In the genomic region with DNA sequence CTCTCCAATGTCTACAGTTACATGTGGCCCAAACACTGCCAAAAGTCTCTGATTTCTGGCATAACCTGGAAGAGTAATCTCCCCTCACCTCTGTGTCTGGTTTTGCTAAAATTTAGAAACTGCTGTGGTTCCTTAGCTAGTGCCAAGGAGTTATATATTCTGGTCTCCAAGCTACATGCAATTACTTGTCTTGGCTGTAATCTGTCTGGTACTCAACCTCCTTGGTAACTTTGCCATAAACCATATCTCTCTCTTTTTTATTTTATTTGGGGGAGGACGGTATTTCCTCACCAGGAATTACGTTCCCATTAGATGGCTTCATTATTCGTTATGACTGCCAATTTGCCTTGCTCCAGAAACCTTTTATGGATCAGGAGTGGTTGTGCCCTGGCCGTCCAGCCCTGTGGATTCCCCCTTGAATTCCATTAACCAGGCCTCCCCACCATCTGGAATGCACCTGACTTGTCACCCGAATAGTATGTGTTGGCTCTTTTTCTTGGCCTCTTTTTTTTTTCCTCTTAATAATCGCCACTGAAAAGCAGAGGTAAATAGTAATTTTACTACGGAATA, we compare ENCODE assay signal across 27 cellular contexts.
DNase-seq lines count a peak whose midpoint lies in the region; ATAC-seq, FAIRE-seq and TF ChIP-seq lines count a peak whose summit lies in the region.
"Had no signal": no experiment of that assay in that cellular context is flagged by ENCODE, and none has a peak within 500 bp of the region (broad histone marks: within the 10 kb centered on the region; RNA-seq: fewer than 3 reads in every experiment).

No MANE protein-coding gene starts in this region.

- H3K36me3 ChIP-seq in bronchial epithelial cell (ENCODE audit: control insufficient read depth, insufficient read depth, low read length) (no peaks in the 10 kb centered on the region), Caco-2 (ENCODE audit: control insufficient read depth, insufficient read depth, low read length) (no peaks in the 10 kb centered on the region)
- H3K36me3 ChIP-seq: vagina had no signal

- H3K9me3 Mint-ChIP-seq in nephron = no peaks in the 10 kb centered on the region
- H3K9me3 Mint-ChIP-seq in activated CD4-positive, alpha-beta T cell treated with anti-CD3 and anti-CD28 coated beads, Interleukin-2, amount 10 ng/mL, durations not matched to agents 7 days and 5 days = peaks cover 6% of the 10 kb centered on the region
- H3K9me3 Mint-ChIP-seq in Caco-2 (ENCODE audit: unreplicated experiment) = no peaks in the 10 kb centered on the region
- H3K9me3 Mint-ChIP-seq: activated CD4-positive, alpha-beta memory T cell treated with anti-CD3 and anti-CD28 coated beads for 36 hours; CD8-positive, alpha-beta T cell; dendritic cell treated with granulocyte-macrophage colony-stimulating factor and Interleukin-4, amounts not matched to agents 40 ng/mL and 50 ng/mL, for 4 days; memory B cell; T-cell had no signal

- peak overlapping the region; percentile 22 to 80 (median 52) for H3K27ac Mint-ChIP-seq in nephron
- H3K27ac Mint-ChIP-seq in activated CD4-positive, alpha-beta T cell treated with anti-CD3 and anti-CD28 coated beads, Interleukin-2, amount 10 ng/mL, durations not matched to agents 7 days and 5 days = no peak overlapping the region
- H3K27ac Mint-ChIP-seq in Caco-2 (ENCODE audit: unreplicated experiment) = no peak overlapping the region
- H3K27ac Mint-ChIP-seq: activated CD4-positive, alpha-beta memory T cell treated with anti-CD3 and anti-CD28 coated beads for 36 hours; CD8-positive, alpha-beta T cell; dendritic cell treated with granulocyte-macrophage colony-stimulating factor and Interleukin-4, amounts not matched to agents 40 ng/mL and 50 ng/mL, for 4 days; memory B cell; T-cell had no signal

- H3K27me3 ChIP-seq in bronchial epithelial cell (ENCODE audit: control insufficient read depth, insufficient read depth, low read length) (no peaks in the 10 kb centered on the region), Caco-2 (replicated peaks; ENCODE audit: control insufficient read depth, insufficient read depth, low read length) (no peaks in the 10 kb centered on the region)
- H3K27me3 ChIP-seq: vagina had no signal

- H3K4me3 Mint-ChIP-seq in nephron = peak overlapping the region in 1 of 3 experiments; percentile 3
- H3K4me3 Mint-ChIP-seq in activated CD4-positive, alpha-beta T cell treated with anti-CD3 and anti-CD28 coated beads, Interleukin-2, amount 10 ng/mL, durations not matched to agents 7 days and 5 days = no peak overlapping the region
- no peak overlapping the region for H3K4me3 Mint-ChIP-seq in Caco-2 (ENCODE audit: unreplicated experiment)
- H3K4me3 Mint-ChIP-seq: activated CD4-positive, alpha-beta memory T cell treated with anti-CD3 and anti-CD28 coated beads for 36 hours; CD8-positive, alpha-beta T cell; dendritic cell treated with granulocyte-macrophage colony-stimulating factor and Interleukin-4, amounts not matched to agents 40 ng/mL and 50 ng/mL, for 4 days; memory B cell; T-cell had no signal

- POLR2A ChIA-PET in activated CD4-positive, alpha-beta T cell treated with anti-CD3 and anti-CD28 coated beads, Interleukin-2, amount 10 ng/mL, durations not matched to agents 7 days and 5 days (lab: Charles Lee) = no interaction called here
- POLR2A ChIA-PET in Caco-2 (lab: Charles Lee) = no interaction called here

- intact Hi-C loops in left cardiac atrium (cut with DNase I) (no loop called here), Right ventricle myocardium superior (cut with DNase I) (no loop called here), Caco-2 (cut with micrococcal nuclease; ENCODE audit: unreplicated experiment) (no loop called here)

- no peaks in the 10 kb centered on the region for H3K9me3 ChIP-seq in Caco-2
- H3K9me3 ChIP-seq: psoas muscle, vagina had no signal

- CTCF ChIA-PET in activated CD4-positive, alpha-beta T cell treated with anti-CD3 and anti-CD28 coated beads, Interleukin-2, amount 10 ng/mL, durations not matched to agents 7 days and 5 days (lab: Charles Lee) = interaction anchor here (0.6 kb wide), 1 partner anchor 476 kb away, joined by 3 read pairs; no protein-coding TSS in a partner anchor
- CTCF ChIA-PET in Caco-2 (lab: Charles Lee) = no interaction called here

- no peaks in the 10 kb centered on the region for H3K4me1 ChIP-seq in Caco-2
- H3K4me1 ChIP-seq: psoas muscle had no signal

- DNase-seq in left cardiac atrium (no peak), Right ventricle myocardium superior (no peak), bronchial epithelial cell (ENCODE audit: low read depth) (peak; percentile 20), Caco-2 (no peak), SW 1271 (lab: John Stamatoyannopoulos, UW) (no peak)
- no peak for DNase-seq in activated naive CD4-positive, alpha-beta T cell (lab: John Stamatoyannopoulos, UW)
- no peak for DNase-seq in activated CD4-positive, alpha-beta T cell treated with anti-CD3 and anti-CD28 coated beads, Interleukin-2, amount 10 ng/mL, durations not matched to agents 7 days and 5 days
- DNase-seq: activated CD4-positive, alpha-beta memory T cell treated with anti-CD3 and anti-CD28 coated beads for 36 hours; activated CD8-positive, alpha-beta memory T cell treated with anti-CD3 and anti-CD28 coated beads, Interleukin-2, amount 50 U/mL, for 4 hours; AML-193; anterior cingulate cortex; caudate nucleus; CD8-positive, alpha-beta T cell; DMS 273 treated with DMSO at 0.1 percent for 48 hours; GOT3; NCI-H2029 treated with DMSO at 0.1 percent for 48 hours; NCI-H226; NCI-H69; psoas muscle; SIG-M5; stimulated activated naive CD4-positive, alpha-beta T cell; T-cell had no signal

- H3K4me3 ChIP-seq in bronchial epithelial cell (ENCODE audit: low read depth, low read length) (no peak overlapping the region), Caco-2 (ENCODE audit: low read depth, low read length) (no peak overlapping the region)
- H3K4me3 ChIP-seq: psoas muscle, vagina had no signal

- H3K4me1 Mint-ChIP-seq in nephron (peaks cover 42% of the 10 kb centered on the region), Caco-2 (ENCODE audit: low read depth, unreplicated experiment) (no peaks in the 10 kb centered on the region)
- peaks cover 6% of the 10 kb centered on the region for H3K4me1 Mint-ChIP-seq in activated CD4-positive, alpha-beta T cell treated with anti-CD3 and anti-CD28 coated beads, Interleukin-2, amount 10 ng/mL, durations not matched to agents 7 days and 5 days
- H3K4me1 Mint-ChIP-seq: memory B cell had no signal

- no peak for FAIRE-seq in bronchial epithelial cell (lab: Jason Lieb, UNC)

- ATAC-seq in left cardiac atrium (peak; percentile 12 to 46), Right ventricle myocardium superior (ENCODE audit: poor library complexity) (no peak)
- ATAC-seq: activated naive CD4-positive, alpha-beta T cell treated with anti-CD3 and anti-CD28 coated beads, Interleukin-2, amount 50 U/mL, for 72 hours; CD8-positive, alpha-beta T cell; psoas muscle; T-cell had no signal

- peaks cover 6% of the 10 kb centered on the region for H3K27me3 Mint-ChIP-seq in nephron (ENCODE audit: low read depth)
- no peaks in the 10 kb centered on the region for H3K27me3 Mint-ChIP-seq in activated CD4-positive, alpha-beta T cell treated with anti-CD3 and anti-CD28 coated beads, Interleukin-2, amount 10 ng/mL, durations not matched to agents 7 days and 5 days
- no peaks in the 10 kb centered on the region for H3K27me3 Mint-ChIP-seq in Caco-2 (ENCODE audit: insufficient read depth, unreplicated experiment)
- H3K27me3 Mint-ChIP-seq: activated CD4-positive, alpha-beta memory T cell treated with anti-CD3 and anti-CD28 coated beads for 36 hours; dendritic cell treated with granulocyte-macrophage colony-stimulating factor and Interleukin-4, amounts not matched to agents 40 ng/mL and 50 ng/mL, for 4 days; memory B cell; T-cell had no signal

- H3K36me3 Mint-ChIP-seq in nephron (ENCODE audit: low read depth) (no peaks in the 10 kb centered on the region), Caco-2 (ENCODE audit: insufficient read depth, unreplicated experiment) (no peaks in the 10 kb centered on the region)
- H3K36me3 Mint-ChIP-seq in activated CD4-positive, alpha-beta T cell treated with anti-CD3 and anti-CD28 coated beads, Interleukin-2, amount 10 ng/mL, durations not matched to agents 7 days and 5 days (ENCODE audit: low read depth) = no peaks in the 10 kb centered on the region
- H3K36me3 Mint-ChIP-seq: activated CD4-positive, alpha-beta memory T cell treated with anti-CD3 and anti-CD28 coated beads for 36 hours; CD8-positive, alpha-beta T cell; memory B cell; T-cell had no signal

- TF ChIP-seq CTCF in bronchial epithelial cell (IDR thresholded peaks at IDR 0.05; ENCODE audit: insufficient read depth, low read length, severe bottlenecking) (no peak), nephron (IDR thresholded peaks at IDR 0.05; ENCODE audit: unreplicated experiment in 3 of 3) (no peak), Caco-2 (IDR thresholded peaks at IDR 0.05; ENCODE audit: insufficient read depth in 1 of 2, low read depth in 1 of 2, low read length in 1 of 2, severe bottlenecking in 1 of 2, unreplicated experiment in 1 of 2) (no peak)

- no TSS peak for BruUV-seq in Caco-2 (replicated peaks; lab: Mats Ljungman, UMichigan)

Comparison
In these comparisons a context has a peak if more than half of its experiments do, and no peak if none do; other contexts are left out.
1. H3K27ac Mint-ChIP-seq: peak in nephron (3 of 3); none in activated CD4-positive, alpha-beta T cell treated with anti-CD3 and anti-CD28 coated beads, Interleukin-2, amount 10 ng/mL, durations not matched to agents 7 days and 5 days (single experiment) and Caco-2 (single experiment).